In genomic region chrX:140050906-140051305, GRCh38 we compare ENCODE assay signal across 12 cellular contexts.
DNase-seq lines count a peak whose midpoint lies in the region; ATAC-seq and TF ChIP-seq lines count a peak whose summit lies in the region.
"Had no signal": no experiment of that assay in that cellular context is flagged by ENCODE, and none has a peak within 500 bp of the region (broad histone marks: within the 10 kb centered on the region; RNA-seq: fewer than 3 reads in every experiment).

No MANE protein-coding gene starts in this region.

- TF ChIP-seq CTCF in NB4 (IDR thresholded peaks at IDR 0.05; ENCODE audit: low read depth, low read length) = peak; percentile 21
- peak; percentile 78 for TF ChIP-seq CTCF in endodermal cell (conservative IDR thresholded peaks at IDR 0.05)

- no peaks in the 10 kb centered on the region for H3K36me3 ChIP-seq in endodermal cell (ENCODE audit: control insufficient read depth, insufficient read depth, low read length)
- H3K36me3 ChIP-seq: BLaER1 treated with 17β-estradiol and CSF1 and Interleukin-3, amounts not matched to agents 10 nM and 100 nM had no signal

- no peak overlapping the region for H3K9ac ChIP-seq in endodermal cell (ENCODE audit: extremely low read depth, low read length, poor library complexity, severe bottlenecking)
- H3K9ac ChIP-seq: BLaER1 treated with 17β-estradiol and CSF1 and Interleukin-3, amounts not matched to agents 10 nM and 100 nM had no signal

- H3K27me3 Mint-ChIP-seq in endodermal cell (ENCODE audit: insufficient read depth) = peaks cover 16% of the 10 kb centered on the region

- peaks cover 7% of the 10 kb centered on the region for H3K4me1 Mint-ChIP-seq in endodermal cell

- no peaks in the 10 kb centered on the region for H3K9me3 Mint-ChIP-seq in endodermal cell

- no peak for TF ChIP-seq POLR2A in NB4 (IDR thresholded peaks at IDR 0.05; ENCODE audit: extremely low read depth, insufficient read length)

- no peak overlapping the region for H3K27ac Mint-ChIP-seq in endodermal cell

- no peaks in the 10 kb centered on the region for H3K4me1 ChIP-seq in endodermal cell (ENCODE audit: control insufficient read depth, insufficient read depth, low read length)
- H3K4me1 ChIP-seq: BLaER1 treated with 17β-estradiol and CSF1 and Interleukin-3, amounts not matched to agents 10 nM and 100 nM had no signal

- no peaks in the 10 kb centered on the region for H3K36me3 Mint-ChIP-seq in endodermal cell (ENCODE audit: low read depth)

- H3K27me3 ChIP-seq in endodermal cell (ENCODE audit: control insufficient read depth, insufficient read depth, low read length, poor library complexity, severe bottlenecking) = no peaks in the 10 kb centered on the region

- ATAC-seq in GM21825 (IDR thresholded peaks at IDR 0.05; ENCODE audit: unreplicated experiment) = no peak

- H3K27ac ChIP-seq in endodermal cell (ENCODE audit: low read depth, low read length) = no peak overlapping the region
- H3K27ac ChIP-seq: BLaER1 treated with 17β-estradiol and CSF1 and Interleukin-3, amounts not matched to agents 10 nM and 100 nM had no signal

- DNase-seq in NCI-H2227 (lab: John Stamatoyannopoulos, UW; ENCODE audit: unreplicated experiment) (peak; percentile 1), NCI-H2227 treated with DMSO at 0.1 percent for 48 hours (lab: John Stamatoyannopoulos, UW) (no peak), NB4 (ENCODE audit: low read depth) (peak; percentile 4), endodermal cell (no peak), pons (ENCODE audit: low spot score) (peak; percentile 10), NCI-H774 (lab: John Stamatoyannopoulos, UW) (no peak), GM19240 (ENCODE audit: insufficient read length, low spot score) (no peak)
- DNase-seq: activated naive CD4-positive, alpha-beta T cell treated with anti-CD3 and anti-CD28 coated beads, Interleukin-2, amount 50 U/mL, for 16 hours; NCI-H446; retina had no signal

- H3K4me3 Mint-ChIP-seq in endodermal cell = no peak overlapping the region

- no peak overlapping the region for H3K4me3 ChIP-seq in NB4 (ENCODE audit: low read depth, low read length)
- no peak overlapping the region for H3K4me3 ChIP-seq in endodermal cell (ENCODE audit: low read length)
- H3K4me3 ChIP-seq: BLaER1 treated with 17β-estradiol and CSF1 and Interleukin-3, amounts not matched to agents 10 nM and 100 nM had no signal

- H3K9me3 ChIP-seq in endodermal cell (ENCODE audit: control insufficient read depth, low read length) = no peaks in the 10 kb centered on the region
- H3K9me3 ChIP-seq: BLaER1 treated with 17β-estradiol and CSF1 and Interleukin-3, amounts not matched to agents 10 nM and 100 nM had no signal

Comparison
In these comparisons a context has a peak if more than half of its experiments do, and no peak if none do; other contexts are left out.
1. DNase-seq: peak in NCI-H2227 (single experiment), NB4 (single experiment) and pons (single experiment); none in NCI-H2227 treated with DMSO at 0.1 percent for 48 hours (single experiment), endodermal cell (single experiment), NCI-H774 (single experiment) and GM19240 (single experiment).